12 cellular contexts compared by ENCODE assay signal in the genomic region with DNA sequence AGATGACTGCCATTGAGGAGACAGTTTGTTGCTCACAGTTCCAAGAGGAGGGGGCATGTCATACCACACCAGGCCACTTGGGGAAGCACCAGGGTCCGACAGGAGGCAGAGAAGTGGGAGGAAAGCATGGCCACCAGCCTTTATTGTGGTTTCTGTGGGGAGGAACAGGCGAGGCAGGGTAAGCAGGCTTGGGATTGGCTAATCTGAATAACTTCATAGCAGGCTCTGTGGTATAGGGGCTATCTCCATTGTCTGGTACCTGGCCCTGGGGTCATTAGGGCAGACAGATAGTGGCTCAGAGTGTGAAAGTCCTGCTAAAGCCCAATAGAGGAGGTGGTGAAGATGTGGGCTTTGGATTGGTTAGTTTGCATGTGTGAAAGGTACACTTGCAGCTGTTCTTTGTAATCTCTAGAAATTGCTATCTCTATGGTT. TPM values are rescaled to one million over a fixed set of nuclear protein-coding genes. Genes with fewer than 3 reads are reported as not detected.
DNase-seq lines count a peak whose midpoint lies in the region; ATAC-seq and TF ChIP-seq lines count a peak whose summit lies in the region.
"Had no signal": no experiment of that assay in that cellular context is flagged by ENCODE, and none has a peak within 500 bp of the region (broad histone marks: within the 10 kb centered on the region; RNA-seq: fewer than 3 reads in every experiment).

No MANE protein-coding gene starts in this region.

- peak; percentile 20 for DNase-seq in DMS 273 (lab: John Stamatoyannopoulos, UW; ENCODE audit: unreplicated experiment)
- no peak for DNase-seq in DMS 273 treated with DMSO at 0.1 percent for 48 hours (lab: John Stamatoyannopoulos, UW)
- DNase-seq in HCT116 (ENCODE audit: low read depth, low spot score) = peak; percentile 16
- peak; percentile 22 for DNase-seq in SK-MEL-5 (ENCODE audit: low read depth, low spot score)
- no peak for DNase-seq in kidney epithelial cell (ENCODE audit: low read depth)
- DNase-seq in NCI-H2081 (lab: John Stamatoyannopoulos, UW) = no peak
- no peak for DNase-seq in NCI-H526 treated with DMSO at 0.1 percent for 48 hours (lab: John Stamatoyannopoulos, UW)
- DNase-seq: 8988T; naive thymus-derived CD8-positive, alpha-beta T cell had no signal

- no peaks in the 10 kb centered on the region for H4K20me1 ChIP-seq in HCT116 (ENCODE audit: insufficient read depth)

- H3K27ac ChIP-seq in HCT116 (ENCODE audit: low read depth, low read length) = no peak overlapping the region
- H3K27ac ChIP-seq: hepatocyte had no signal

- ATAC-seq in HCT116 (peak; percentile 91), HG03342 (IDR thresholded peaks at IDR 0.05; ENCODE audit: unreplicated experiment) (no peak)
- ATAC-seq: naive thymus-derived CD8-positive, alpha-beta T cell had no signal

- H3K27me3 ChIP-seq in HCT116 (ENCODE audit: insufficient read depth, low read length) = 0 out of 2 replicates have a peak, but pooled peaks cover 3% of the 10 kb centered on the region
- peaks cover 2% of the 10 kb centered on the region for H3K27me3 ChIP-seq in kidney epithelial cell (ENCODE audit: control insufficient read depth, insufficient read depth, low read length)

- H2AFZ ChIP-seq in HCT116 (ENCODE audit: low read depth, low read length, poor library complexity, severe bottlenecking) = no peak overlapping the region
- H2AFZ ChIP-seq: hepatocyte had no signal

- H3K4me3 ChIP-seq in HCT116 (replicated peaks in 1 of 2; ENCODE audit: low read depth in 1 of 2, low read length in 2 of 2) (no peak overlapping the region), kidney epithelial cell (ENCODE audit: low read depth, low read length) (no peak overlapping the region)
- H3K4me3 ChIP-seq: hepatocyte had no signal

- no peaks in the 10 kb centered on the region for H3K4me1 ChIP-seq in HCT116 (ENCODE audit: control insufficient read depth in 1 of 2, insufficient read depth in 2 of 2, low read length in 2 of 2)

- no peak; the same call in 1 of the 2 replicates for TF ChIP-seq RAD21 in HCT116 (IDR thresholded peaks at IDR 0.05; ENCODE audit: low read depth)

- H3K36me3 ChIP-seq in HCT116 (ENCODE audit: control insufficient read depth in 1 of 2, insufficient read depth in 2 of 2, low read length in 2 of 2) (no peaks in the 10 kb centered on the region), kidney epithelial cell (ENCODE audit: control insufficient read depth, insufficient read depth, low read length) (no peaks in the 10 kb centered on the region)

- intact Hi-C loops in HCT116 (cut with micrococcal nuclease) = no loop called here

- BruUV-seq in HCT116 (replicated peaks; lab: Mats Ljungman, UMichigan) = no TSS peak

- RAD21 ChIA-PET in HCT116 (lab: Charles Lee; ENCODE audit: low non-redundant PET in 1 of 2, low total read pairs in 2 of 2, uncharacterized antibody in 2 of 2, unreplicated experiment in 2 of 2) = interaction anchor here in 1 of 2 experiments (0.6 kb wide), 1 partner anchor 33 kb away, joined by 3 read pairs; no protein-coding TSS in a partner anchor

- no peak for TF ChIP-seq POLR2A in HCT116 (IDR thresholded peaks at IDR 0.05; ENCODE audit: borderline replicate concordance, extremely low read depth, insufficient read depth, insufficient read length)

- TF ChIP-seq CTCF in HCT116 (IDR thresholded peaks at IDR 0.05 in 2 of 3, conservative IDR thresholded peaks at IDR 0.05 in 1 of 3; ENCODE audit: borderline replicate concordance in 1 of 3, insufficient read depth in 1 of 3, low read depth in 2 of 3, low read length in 2 of 3) = peak in 2 of 3 experiments; percentile 58 to 68; a peak in 4 of 6 replicates
- TF ChIP-seq CTCF in kidney epithelial cell (IDR thresholded peaks at IDR 0.05; ENCODE audit: insufficient read depth, low read length, poor library complexity, severe bottlenecking) = peak; percentile 38

- no peak overlapping the region for H3K9ac ChIP-seq in HCT116 (ENCODE audit: low read length)

- POLR2A ChIA-PET in HCT116 (lab: Charles Lee) = no interaction called here

- no peaks in the 10 kb centered on the region for H3K79me2 ChIP-seq in HCT116 (ENCODE audit: insufficient read depth, low read length)
- H3K79me2 ChIP-seq: hepatocyte had no signal

- no peaks in the 10 kb centered on the region for H3K9me3 ChIP-seq in HCT116 (ENCODE audit: control insufficient read depth in 1 of 2, insufficient read depth in 1 of 2, low read depth in 1 of 2, low read length in 2 of 2)

- no peaks in the 10 kb centered on the region for H3K9me2 ChIP-seq in HCT116 (ENCODE audit: insufficient read depth)

- H3K4me2 ChIP-seq in HCT116 (ENCODE audit: low read length) = no peak overlapping the region
- H3K4me2 ChIP-seq: hepatocyte had no signal

- CTCF ChIA-PET in HCT116 (lab: Charles Lee) = no interaction called here

- in situ Hi-C loops in SK-MEL-5 (cut with HindIII; ENCODE audit: low pct_unique_long_range_greater_than_20kb, low sequenced_read_pairs) = no loop called here

TF ChIP-seq in HCT116, 20 proteins besides CTCF, POLR2A, EP300 and RAD21:
- TF ChIP-seq SP1 (IDR thresholded peaks at IDR 0.05; ENCODE audit: low read depth) = no peak
- no peak for TF ChIP-seq CBX3 (IDR thresholded peaks at IDR 0.05; ENCODE audit: low read depth)
- TF ChIP-seq TCF7L2 (IDR thresholded peaks at IDR 0.05; ENCODE audit: borderline replicate concordance, extremely low read depth, insufficient read depth, insufficient read length) = peak; percentile 44

RNA-seq across cellular contexts. Expression of gene CBY2, which starts 35.5 kb away (rescaled TPM):
- total RNA-seq in HCT116 (2021; ENCODE audit: unreplicated experiment) = not detected
- polyA plus RNA-seq in HCT116 (2012) = not detected in 2 replicates
- total RNA-seq in SK-MEL-5 (2014; rRNA removed; shearing (Covaris generic)) = not detected in 2 replicates
- not detected in 2 replicates for polyA plus RNA-seq in SK-MEL-5 (2015; cell fraction: cytosol; rRNA removed)
- polyA plus RNA-seq in SK-MEL-5 (2015; cell fraction: nucleus; rRNA removed) = not detected in 2 replicates
- total RNA-seq in kidney epithelial cell = not detected in 2 replicates
- total RNA-seq: cardiac septum; hepatocyte; naive thymus-derived CD8-positive, alpha-beta T cell had no signal
- polyA plus RNA-seq: hepatocyte; naive thymus-derived CD8-positive, alpha-beta T cell had no signal

Comparison
In these comparisons a context has a peak if more than half of its experiments do, and no peak if none do; other contexts are left out.
1. DNase-seq: peak in DMS 273 (single experiment), HCT116 (single experiment) and SK-MEL-5 (single experiment); none in DMS 273 treated with DMSO at 0.1 percent for 48 hours (single experiment), kidney epithelial cell (single experiment), NCI-H2081 (0 of 2) and NCI-H526 treated with DMSO at 0.1 percent for 48 hours (single experiment).